In the genomic region with DNA sequence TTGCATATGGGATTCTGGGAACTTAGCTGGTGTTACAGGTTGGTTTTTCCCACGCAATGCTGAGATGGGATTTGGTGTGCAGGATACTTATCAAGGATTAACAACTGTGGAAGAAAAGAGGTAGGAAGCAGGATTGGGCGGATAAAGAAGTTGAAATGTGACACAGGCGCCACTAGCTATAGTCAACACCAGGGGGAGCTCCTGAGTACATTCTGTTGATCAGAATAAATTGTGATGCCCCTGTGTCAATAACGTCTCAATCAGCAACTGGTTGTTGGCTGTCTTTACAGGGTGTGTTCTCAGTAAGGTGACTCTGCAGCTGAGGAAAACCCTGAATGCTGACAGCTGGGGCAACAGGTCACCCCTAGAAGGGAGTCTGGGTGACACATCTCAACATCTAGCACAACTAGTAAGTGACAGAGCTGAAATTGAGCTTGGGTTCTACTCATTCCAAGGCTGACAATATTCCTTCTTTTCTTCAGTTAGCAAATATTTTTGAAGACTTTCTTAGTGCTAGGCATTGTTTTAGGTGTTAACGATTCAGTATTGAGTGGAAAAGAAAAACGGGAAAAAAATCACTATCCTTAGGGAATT, we compare ENCODE assay signal across 8 cellular contexts.
DNase-seq lines count a peak whose midpoint lies in the region; ATAC-seq and TF ChIP-seq lines count a peak whose summit lies in the region.

No MANE protein-coding gene starts in this region.

- in situ Hi-C loops in Panc1 (cut with HindIII; ENCODE audit: low pct_unique_long_range_greater_than_20kb, low sequenced_read_pairs) = no loop called here

- POLR2A ChIA-PET in HEK293 (lab: Yijun Ruan, JAX) (interaction anchor here (0.5 kb wide), 1 partner anchor 32 kb away, joined by 4 read pairs; no protein-coding TSS in a partner anchor), Panc1 (lab: Charles Lee) (no interaction called here)

- intact Hi-C loops in Panc1 (cut with micrococcal nuclease; ENCODE audit: unreplicated experiment) = loop anchor here (10.0 kb wide), 1 partner anchor 1513 kb away; no protein-coding TSS in a partner anchor

- no peak overlapping the region for H3K4me3 ChIP-seq in HEK293 (ENCODE audit: low read depth, low read length)
- H3K4me3 ChIP-seq in Panc1 (ENCODE audit: low read depth in 2 of 2, low read length in 2 of 2) = no peak overlapping the region
- no peak overlapping the region for H3K4me3 ChIP-seq in fibroblast of villous mesenchyme (ENCODE audit: low read depth, low read length)
- no peak overlapping the region for H3K4me3 ChIP-seq in thoracic aorta

- DNase-seq in NCI-H2227 (lab: John Stamatoyannopoulos, UW; ENCODE audit: unreplicated experiment) (peak; percentile 14), NCI-H2227 treated with DMSO at 0.1 percent for 48 hours (lab: John Stamatoyannopoulos, UW) (no peak), Panc1 (ENCODE audit: low read depth, low spot score) (peak; percentile 4), fibroblast of villous mesenchyme (ENCODE audit: low read depth) (peak; percentile 26), thoracic aorta (ENCODE audit: low spot score) (no peak), retina (no peak)

- CTCF ChIA-PET in HEK293 (lab: Yijun Ruan, JAX) (interaction anchor here (0.5 to 2.4 kb wide), 30 partner anchors 9 to 1521 kb away, joined by 3 to 11 read pairs (median 4); a partner anchor contains a TSS), Panc1 (lab: Charles Lee) (no interaction called here)

- no peaks in the 10 kb centered on the region for H3K9me3 ChIP-seq in HEK293 (ENCODE audit: control insufficient read depth, insufficient read depth, low read depth, low read length)
- H3K9me3 ChIP-seq in Panc1 (ENCODE audit: control insufficient read depth, insufficient read depth, low read depth, low read length) = no peaks in the 10 kb centered on the region
- H3K9me3 ChIP-seq in thoracic aorta = no peaks in the 10 kb centered on the region

- H3K4me1 ChIP-seq in HEK293 (ENCODE audit: control insufficient read depth, insufficient read depth, low read length) (no peaks in the 10 kb centered on the region), Panc1 (ENCODE audit: control insufficient read depth, insufficient read depth, low read length) (no peaks in the 10 kb centered on the region), thoracic aorta (ENCODE audit: control insufficient read depth in 1 of 2, low read depth in 2 of 2) (no peaks in the 10 kb centered on the region)

- TF ChIP-seq CTCF in HEK293 (tag by site-specific recombination; IDR thresholded peaks at IDR 0.05) (no peak), Panc1 (IDR thresholded peaks at IDR 0.05) (peak; percentile 81), fibroblast of villous mesenchyme (IDR thresholded peaks at IDR 0.05; ENCODE audit: insufficient read depth, low read depth, low read length) (peak; percentile 87), thoracic aorta (IDR thresholded peaks at IDR 0.05) (peak; percentile 47)

- H3K36me3 ChIP-seq in HEK293 (ENCODE audit: control insufficient read depth in 2 of 2, insufficient read depth in 1 of 2, low read length in 2 of 2) (no peaks in the 10 kb centered on the region), Panc1 (ENCODE audit: control insufficient read depth, insufficient read depth, low read length) (no peaks in the 10 kb centered on the region), thoracic aorta (no peaks in the 10 kb centered on the region)

- ATAC-seq in Panc1 (no peak), thoracic aorta (ENCODE audit: insufficient number of reproducible peaks, low FRiP score, low read depth) (no peak), HG03520 (IDR thresholded peaks at IDR 0.05; ENCODE audit: unreplicated experiment) (no peak)

- no peak overlapping the region for H3K27ac ChIP-seq in HEK293 (ENCODE audit: extremely low read depth, low read depth, low read length)
- no peak overlapping the region for H3K27ac ChIP-seq in Panc1 (ENCODE audit: low read length)
- H3K27ac ChIP-seq in thoracic aorta = no peak overlapping the region

- no TSS peak for BruUV-seq in Panc1 (replicated peaks; lab: Mats Ljungman, UMichigan)

- H3K27me3 ChIP-seq in Panc1 (ENCODE audit: control insufficient read depth, insufficient read depth, low read length) = no peaks in the 10 kb centered on the region
- H3K27me3 ChIP-seq in thoracic aorta (replicated peaks; ENCODE audit: insufficient read depth) = no peaks in the 10 kb centered on the region

TF ChIP-seq in HEK293, 187 proteins besides CTCF, POLR2A, EP300 and RAD21:
- TF ChIP-seq SETDB1 (IDR thresholded peaks at IDR 0.05; ENCODE audit: insufficient read length, low read length) (peak; percentile 63), ZNF548 (tag by site-specific recombination; IDR thresholded peaks at IDR 0.05) (no peak), SCRT2 (tag by site-specific recombination; IDR thresholded peaks at IDR 0.05) (peak; percentile 58), SCRT1 (tag by site-specific recombination; IDR thresholded peaks at IDR 0.05; ENCODE audit: borderline replicate concordance) (peak; percentile 32; the same call in 1 of the 2 replicates), TRIM28 (IDR thresholded peaks at IDR 0.05; ENCODE audit: borderline replicate concordance, low read length) (0 out of 2 replicates have a peak, but pooled peaks have one; percentile 33)
- TF ChIP-seq, protein P1, sequence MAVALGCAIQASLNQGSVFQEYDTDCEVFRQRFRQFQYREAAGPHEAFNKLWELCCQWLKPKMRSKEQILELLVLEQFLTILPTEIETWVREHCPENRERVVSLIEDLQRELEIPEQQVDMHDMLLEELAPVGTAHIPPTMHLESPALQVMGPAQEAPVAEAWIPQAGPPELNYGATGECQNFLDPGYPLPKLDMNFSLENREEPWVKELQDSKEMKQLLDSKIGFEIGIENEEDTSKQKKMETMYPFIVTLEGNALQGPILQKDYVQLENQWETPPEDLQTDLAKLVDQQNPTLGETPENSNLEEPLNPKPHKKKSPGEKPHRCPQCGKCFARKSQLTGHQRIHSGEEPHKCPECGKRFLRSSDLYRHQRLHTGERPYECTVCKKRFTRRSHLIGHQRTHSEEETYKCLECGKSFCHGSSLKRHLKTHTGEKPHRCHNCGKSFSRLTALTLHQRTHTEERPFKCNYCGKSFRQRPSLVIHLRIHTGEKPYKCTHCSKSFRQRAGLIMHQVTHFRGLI (tag by site-specific recombination; IDR thresholded peaks at IDR 0.05) = no peak

Comparison
In these comparisons a context has a peak if more than half of its experiments do, and no peak if none do; other contexts are left out.
1. DNase-seq: peak in NCI-H2227 (single experiment), Panc1 (single experiment) and fibroblast of villous mesenchyme (single experiment); none in NCI-H2227 treated with DMSO at 0.1 percent for 48 hours (single experiment), thoracic aorta (single experiment) and retina (single experiment).